In genomic region chr19:31346660-31347059, GRCh38 we compare ENCODE assay signal across 2 cellular contexts.
TF ChIP-seq lines count a peak whose summit lies in the region.

No MANE protein-coding gene starts in this region.

TF ChIP-seq in HEK293, 187 proteins besides CTCF, POLR2A, EP300 and RAD21:
- TF ChIP-seq ZBTB8A (tag by site-specific recombination; IDR thresholded peaks at IDR 0.05), result no peak
- TF ChIP-seq EGR2 (tag by site-specific recombination; IDR thresholded peaks at IDR 0.05; ENCODE audit: low read depth), result peak; percentile 81
- 0 out of 2 replicates have a peak, but pooled peaks have one; percentile 1 for TF ChIP-seq ZNF366 (tag by site-specific recombination; conservative IDR thresholded peaks at IDR 0.05)
- TF ChIP-seq ZNF791 (tag by site-specific recombination; IDR thresholded peaks at IDR 0.05), result no peak
- peak; percentile 25 for TF ChIP-seq ZBTB17 (tag by site-specific recombination; IDR thresholded peaks at IDR 0.05)
- TF ChIP-seq ZNF132 (tag by site-specific recombination; IDR thresholded peaks at IDR 0.05; ENCODE audit: borderline replicate concordance), result no peak
- peak; percentile 79 for TF ChIP-seq ZFHX2 (tag by site-specific recombination; conservative IDR thresholded peaks at IDR 0.05)
- no peak for TF ChIP-seq ZNF561 (tag by site-specific recombination; IDR thresholded peaks at IDR 0.05; ENCODE audit: borderline replicate concordance)
- TF ChIP-seq ZNF660 (tag by site-specific recombination; IDR thresholded peaks at IDR 0.05), result no peak
- no peak for TF ChIP-seq ZNF521 (tag by site-specific recombination; IDR thresholded peaks at IDR 0.05)
- no peak for TF ChIP-seq ZSCAN18 (tag by site-specific recombination; IDR thresholded peaks at IDR 0.05)
- TF ChIP-seq PRDM6 (tag by site-specific recombination; IDR thresholded peaks at IDR 0.05), result 0 out of 2 replicates have a peak, but pooled peaks have one; percentile 27
- TF ChIP-seq IKZF3 (tag by site-specific recombination; IDR thresholded peaks at IDR 0.05), result peak; percentile 63; the same call in 1 of the 2 replicates
- no peak for TF ChIP-seq ZNF24 (tag by site-specific recombination; IDR thresholded peaks at IDR 0.05)
- no peak for TF ChIP-seq ZNF169 (tag by site-specific recombination; IDR thresholded peaks at IDR 0.05)
- TF ChIP-seq ZBTB11 (tag by site-specific recombination; conservative IDR thresholded peaks at IDR 0.05; ENCODE audit: low read depth), result no peak
TF ChIP-seq in HEK293: peak in this region for 6.

TF ChIP-seq in HepG2, 621 proteins besides CTCF, POLR2A, EP300 and RAD21:
- TF ChIP-seq, protein P1, sequence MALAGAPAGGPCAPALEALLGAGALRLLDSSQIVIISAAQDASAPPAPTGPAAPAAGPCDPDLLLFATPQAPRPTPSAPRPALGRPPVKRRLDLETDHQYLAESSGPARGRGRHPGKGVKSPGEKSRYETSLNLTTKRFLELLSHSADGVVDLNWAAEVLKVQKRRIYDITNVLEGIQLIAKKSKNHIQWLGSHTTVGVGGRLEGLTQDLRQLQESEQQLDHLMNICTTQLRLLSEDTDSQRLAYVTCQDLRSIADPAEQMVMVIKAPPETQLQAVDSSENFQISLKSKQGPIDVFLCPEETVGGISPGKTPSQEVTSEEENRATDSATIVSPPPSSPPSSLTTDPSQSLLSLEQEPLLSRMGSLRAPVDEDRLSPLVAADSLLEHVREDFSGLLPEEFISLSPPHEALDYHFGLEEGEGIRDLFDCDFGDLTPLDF (CRISPR knock-in tag; IDR thresholded peaks at IDR 0.05), result no peak
- TF ChIP-seq, protein P2, sequence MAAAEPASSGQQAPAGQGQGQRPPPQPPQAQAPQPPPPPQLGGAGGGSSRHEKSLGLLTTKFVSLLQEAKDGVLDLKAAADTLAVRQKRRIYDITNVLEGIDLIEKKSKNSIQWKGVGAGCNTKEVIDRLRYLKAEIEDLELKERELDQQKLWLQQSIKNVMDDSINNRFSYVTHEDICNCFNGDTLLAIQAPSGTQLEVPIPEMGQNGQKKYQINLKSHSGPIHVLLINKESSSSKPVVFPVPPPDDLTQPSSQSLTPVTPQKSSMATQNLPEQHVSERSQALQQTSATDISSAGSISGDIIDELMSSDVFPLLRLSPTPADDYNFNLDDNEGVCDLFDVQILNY (CRISPR knock-in tag; conservative IDR thresholded peaks at IDR 0.05), result no peak
- TF ChIP-seq ZC3H4 (CRISPR knock-in tag; IDR thresholded peaks at IDR 0.05; ENCODE audit: borderline replicate concordance) (no peak), ZNF24 (IDR thresholded peaks at IDR 0.05) (no peak), NCOR1 (IDR thresholded peaks at IDR 0.05; ENCODE audit: borderline replicate concordance, low read length) (no peak), ZNF33A (CRISPR knock-in tag; IDR thresholded peaks at IDR 0.05; ENCODE audit: borderline replicate concordance) (no peak), SIN3A (IDR thresholded peaks at IDR 0.05; ENCODE audit: borderline replicate concordance, low read depth, low read length) (no peak), POLR2G (IDR thresholded peaks at IDR 0.05; ENCODE audit: low read depth, low read length) (no peak), CREM (IDR thresholded peaks at IDR 0.05) (no peak), CREM (CRISPR knock-in tag; IDR thresholded peaks at IDR 0.05) (no peak), TEAD2 (CRISPR knock-in tag; IDR thresholded peaks at IDR 0.05) (no peak), ZMYM3 (CRISPR knock-in tag; IDR thresholded peaks at IDR 0.05) (no peak), SMC3 (IDR thresholded peaks at IDR 0.05; ENCODE audit: low read length) (no peak), ZNF772 (CRISPR knock-in tag; IDR thresholded peaks at IDR 0.05) (no peak), FOXA3 (CRISPR knock-in tag; IDR thresholded peaks at IDR 0.05) (no peak)
- TF ChIP-seq, protein P3, sequence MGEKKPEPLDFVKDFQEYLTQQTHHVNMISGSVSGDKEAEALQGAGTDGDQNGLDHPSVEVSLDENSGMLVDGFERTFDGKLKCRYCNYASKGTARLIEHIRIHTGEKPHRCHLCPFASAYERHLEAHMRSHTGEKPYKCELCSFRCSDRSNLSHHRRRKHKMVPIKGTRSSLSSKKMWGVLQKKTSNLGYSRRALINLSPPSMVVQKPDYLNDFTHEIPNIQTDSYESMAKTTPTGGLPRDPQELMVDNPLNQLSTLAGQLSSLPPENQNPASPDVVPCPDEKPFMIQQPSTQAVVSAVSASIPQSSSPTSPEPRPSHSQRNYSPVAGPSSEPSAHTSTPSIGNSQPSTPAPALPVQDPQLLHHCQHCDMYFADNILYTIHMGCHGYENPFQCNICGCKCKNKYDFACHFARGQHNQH (CRISPR knock-in tag; IDR thresholded peaks at IDR 0.05), result no peak
TF ChIP-seq in HepG2: peak in this region for 0.
